ENCODE assay signal across 16 cellular contexts in genomic region chr16:27174798-27175197, GRCh38. TPM values are rescaled to one million over a fixed set of nuclear protein-coding genes. Genes with fewer than 3 reads are reported as not detected.
A peak's percentile ranks its signal among the peaks of the same experiment; 100 is the strongest.
DNase-seq lines count a peak whose midpoint lies in the region; ATAC-seq and TF ChIP-seq lines count a peak whose summit lies in the region.
"Had no signal": no experiment of that assay in that cellular context is flagged by ENCODE, and none has a peak within 500 bp of the region (broad histone marks: within the 10 kb centered on the region; RNA-seq: fewer than 3 reads in every experiment).

No MANE protein-coding gene starts in this region.

- ATAC-seq in stimulated activated naive CD8-positive, alpha-beta T cell treated with anti-CD3 and anti-CD28 coated beads, Interleukin-15, Interleukin-2, amounts not matched to agents 100 U/mL and 50 U/mL, for 24 hours = no peak
- peak; percentile 39 for ATAC-seq in PC-3
- ATAC-seq in stimulated activated naive B cell treated with anti-CD40 and anti-IgM and Interleukin-4, amounts not matched to agents 10 μg/mL and 1 μg/mL and 100 μg/mL, for 72 hours (replicated peaks) = no peak
- ATAC-seq: activated T-cell treated with anti-CD3 and anti-CD28 coated beads, Interleukin-2, amount 50 U/mL, for 4 hours; Panc1 had no signal

- no peaks in the 10 kb centered on the region for H3K79me2 ChIP-seq in PC-3 (ENCODE audit: low read length)

- no peaks in the 10 kb centered on the region for H3F3A ChIP-seq in PC-3 (ENCODE audit: low read length, unreplicated experiment)

- H3K9me3 ChIP-seq in PC-3 (ENCODE audit: low read length) = no peaks in the 10 kb centered on the region
- H3K9me3 ChIP-seq: transverse colon had no signal

- no peaks in the 10 kb centered on the region for H3K27me3 ChIP-seq in PC-3 (ENCODE audit: low read length)
- H3K27me3 ChIP-seq: transverse colon had no signal

- DNase-seq in stimulated activated naive CD8-positive, alpha-beta T cell treated with anti-CD3 and anti-CD28 coated beads, Interleukin-15, Interleukin-2, amounts not matched to agents 100 U/mL and 50 U/mL, for 24 hours = no peak
- peak; percentile 75 for DNase-seq in PC-3
- peak; percentile 83 for DNase-seq in epithelial cell of esophagus (ENCODE audit: low read depth)
- DNase-seq in NCI-H774 (lab: John Stamatoyannopoulos, UW) = no peak
- DNase-seq in NCI-H510A (lab: John Stamatoyannopoulos, UW) = no peak
- DNase-seq in stimulated activated naive B cell treated with anti-CD40 and anti-IgM and Interleukin-4, amounts not matched to agents 10 μg/mL and 1 μg/mL and 100 μg/mL, for 72 hours = no peak
- no peak for DNase-seq in epidermal melanocyte (ENCODE audit: insufficient read length, low spot score)
- DNase-seq: AML-193, caudate nucleus, NCI-H2081 treated with DMSO at 0.1 percent for 48 hours, nephron progenitor cell, transverse colon had no signal

- H3K9ac ChIP-seq in PC-3 (ENCODE audit: low read length) = no peak overlapping the region

- POLR2A ChIA-PET in PC-3 (lab: Charles Lee; ENCODE audit: unreplicated experiment) = no interaction called here

- CTCF ChIA-PET in PC-3 (lab: Charles Lee) = no interaction called here

- TF ChIP-seq CTCF in PC-3 (conservative IDR thresholded peaks at IDR 0.05; ENCODE audit: low read depth, low read length) (no peak), epithelial cell of esophagus (IDR thresholded peaks at IDR 0.05; ENCODE audit: insufficient read depth, low read depth, low read length, missing control alignments) (no peak)

- peak overlapping the region; percentile 54 for H3K27ac Mint-ChIP-seq in stimulated activated naive CD8-positive, alpha-beta T cell treated with anti-CD3 and anti-CD28 coated beads, Interleukin-15, Interleukin-2, amounts not matched to agents 100 ng/mL and 50 ng/mL, for 24 hours
- no peak overlapping the region for H3K27ac Mint-ChIP-seq in stimulated activated naive B cell treated with anti-CD40 and anti-IgM and Interleukin-4, amounts not matched to agents 10 μg/mL and 1 μg/mL and 100 μg/mL, for 72 hours
- H3K27ac Mint-ChIP-seq: IgD-negative memory B cell, nephron progenitor cell had no signal

- peaks cover 93% of the 10 kb centered on the region for H3K4me1 Mint-ChIP-seq in stimulated activated naive CD8-positive, alpha-beta T cell treated with anti-CD3 and anti-CD28 coated beads, Interleukin-15, Interleukin-2, amounts not matched to agents 100 ng/mL and 50 ng/mL, for 24 hours (ENCODE audit: low read depth)
- H3K4me1 Mint-ChIP-seq in stimulated activated naive B cell treated with anti-CD40 and anti-IgM and Interleukin-4, amounts not matched to agents 10 μg/mL and 1 μg/mL and 100 μg/mL, for 72 hours = peaks cover 37 to 75% of the 10 kb centered on the region in 2 donors

- H3K27ac ChIP-seq in PC-3 (ENCODE audit: low read length) = peak overlapping the region; percentile 59

- H3K36me3 Mint-ChIP-seq in stimulated activated naive CD8-positive, alpha-beta T cell treated with anti-CD3 and anti-CD28 coated beads, Interleukin-15, Interleukin-2, amounts not matched to agents 100 ng/mL and 50 ng/mL, for 24 hours (ENCODE audit: low read depth) = peaks cover 12% of the 10 kb centered on the region
- peaks cover 0 to 4% of the 10 kb centered on the region in 2 donors for H3K36me3 Mint-ChIP-seq in stimulated activated naive B cell treated with anti-CD40 and anti-IgM and Interleukin-4, amounts not matched to agents 10 μg/mL and 1 μg/mL and 100 μg/mL, for 72 hours
- H3K36me3 Mint-ChIP-seq: IgD-negative memory B cell had no signal

- H3K27me3 Mint-ChIP-seq in stimulated activated naive CD8-positive, alpha-beta T cell treated with anti-CD3 and anti-CD28 coated beads, Interleukin-15, Interleukin-2, amounts not matched to agents 100 ng/mL and 50 ng/mL, for 24 hours = no peaks in the 10 kb centered on the region
- no peaks in the 10 kb centered on the region for H3K27me3 Mint-ChIP-seq in stimulated activated naive B cell treated with anti-CD40 and anti-IgM and Interleukin-4, amounts not matched to agents 10 μg/mL and 1 μg/mL and 100 μg/mL, for 72 hours

- H3K4me2 ChIP-seq in PC-3 (ENCODE audit: low read length) = peak overlapping the region; percentile 52

- no peaks in the 10 kb centered on the region for H4K20me1 ChIP-seq in PC-3 (ENCODE audit: low read length)

- H3K4me1 ChIP-seq in PC-3 (ENCODE audit: insufficient read depth, low read length) = peaks cover 33% of the 10 kb centered on the region

- H3K4me3 Mint-ChIP-seq in stimulated activated naive CD8-positive, alpha-beta T cell treated with anti-CD3 and anti-CD28 coated beads, Interleukin-15, Interleukin-2, amounts not matched to agents 100 ng/mL and 50 ng/mL, for 24 hours = no peak overlapping the region
- H3K4me3 Mint-ChIP-seq in stimulated activated naive B cell treated with anti-CD40 and anti-IgM and Interleukin-4, amounts not matched to agents 10 μg/mL and 1 μg/mL and 100 μg/mL, for 72 hours = no peak overlapping the region
- H3K4me3 Mint-ChIP-seq: activated T-cell treated with anti-CD3 and anti-CD28 coated beads, Interleukin-2, amount 50 U/mL, for 4 hours; IgD-negative memory B cell; nephron progenitor cell had no signal

- no peaks in the 10 kb centered on the region for H3K9me2 ChIP-seq in PC-3 (replicated peaks; ENCODE audit: low read length)

- H2AFZ ChIP-seq in PC-3 (ENCODE audit: low read length) = no peak overlapping the region

- peaks cover 12% of the 10 kb centered on the region for H3K9me3 Mint-ChIP-seq in stimulated activated naive CD8-positive, alpha-beta T cell treated with anti-CD3 and anti-CD28 coated beads, Interleukin-15, Interleukin-2, amounts not matched to agents 100 ng/mL and 50 ng/mL, for 24 hours
- peaks cover 0 to 4% of the 10 kb centered on the region in 2 donors for H3K9me3 Mint-ChIP-seq in stimulated activated naive B cell treated with anti-CD40 and anti-IgM and Interleukin-4, amounts not matched to agents 10 μg/mL and 1 μg/mL and 100 μg/mL, for 72 hours

- BruUV-seq in PC-3 (replicated peaks; lab: Mats Ljungman, UMichigan) = no TSS peak

- no peaks in the 10 kb centered on the region for H3K36me3 ChIP-seq in PC-3 (ENCODE audit: low read depth, low read length)
- H3K36me3 ChIP-seq: transverse colon had no signal

- no peak overlapping the region for H3K4me3 ChIP-seq in PC-3 (ENCODE audit: low read length)
- H3K4me3 ChIP-seq in epithelial cell of esophagus (ENCODE audit: low read length) = no peak overlapping the region
- H3K4me3 ChIP-seq: transverse colon had no signal

- intact Hi-C loops in PC-3 (cut with micrococcal nuclease) = no loop called here

RNA-seq across cellular contexts. Expression of gene KDM8, which starts 28.5 kb away (rescaled TPM):
- 5.0 and 7.8 TPM in 2 replicates for total RNA-seq in PC-3 (2014; rRNA removed)

Comparison
In these comparisons a context has a peak if more than half of its experiments do, and no peak if none do; other contexts are left out.
1. DNase-seq: peak in PC-3 (single experiment) and epithelial cell of esophagus (single experiment); none in stimulated activated naive CD8-positive, alpha-beta T cell treated with anti-CD3 and anti-CD28 coated beads, Interleukin-15, Interleukin-2, amounts not matched to agents 100 U/mL and 50 U/mL, for 24 hours (single experiment), NCI-H774 (single experiment), NCI-H510A (single experiment), stimulated activated naive B cell treated with anti-CD40 and anti-IgM and Interleukin-4, amounts not matched to agents 10 μg/mL and 1 μg/mL and 100 μg/mL, for 72 hours (single experiment) and epidermal melanocyte (single experiment).